Comparison of ENCODE assay signal across 17 cellular contexts in genomic region chr4:8281519-8282133, GRCh38. TPM values are rescaled to one million over a fixed set of nuclear protein-coding genes. Genes with fewer than 3 reads are reported as not detected.
A peak's percentile ranks its signal among the peaks of the same experiment; 100 is the strongest.
DNase-seq lines count a peak whose midpoint lies in the region; ATAC-seq, FAIRE-seq and TF ChIP-seq lines count a peak whose summit lies in the region.
"Had no signal": no experiment of that assay in that cellular context is flagged by ENCODE, and none has a peak within 500 bp of the region (broad histone marks: within the 10 kb centered on the region; RNA-seq: fewer than 3 reads in every experiment).

No MANE protein-coding gene starts in this region.

- H3K9ac ChIP-seq in kidney (ENCODE audit: low read length in 2 of 2), result no peak overlapping the region
- H3K9ac ChIP-seq: parathyroid adenoma had no signal

- no peak for ATAC-seq in HG03095 (IDR thresholded peaks at IDR 0.05; ENCODE audit: unreplicated experiment)
- ATAC-seq: T-helper 17 cell had no signal

- no peak overlapping the region for H3K27ac ChIP-seq in kidney (ENCODE audit: low read depth in 2 of 2, low read length in 2 of 2)
- peak overlapping the region in 1 of 4 donors; percentile 26 for H3K27ac ChIP-seq in tibial nerve
- H3K27ac ChIP-seq: parathyroid adenoma, PC-9 had no signal

- H3K9me3 ChIP-seq in kidney (ENCODE audit: control insufficient read depth in 1 of 2, low read length in 2 of 2), result no peaks in the 10 kb centered on the region
- no peaks in the 10 kb centered on the region for H3K9me3 ChIP-seq in tibial nerve
- H3K9me3 ChIP-seq: breast epithelium had no signal

- H3K36me3 ChIP-seq in kidney (ENCODE audit: control insufficient read depth in 1 of 2, insufficient read depth in 2 of 2, low read length in 2 of 2) (no peaks in the 10 kb centered on the region), tibial nerve (no peaks in the 10 kb centered on the region)
- H3K36me3 ChIP-seq: breast epithelium had no signal

- H3K4me3 ChIP-seq in choroid plexus epithelial cell (ENCODE audit: low read depth, low read length) (no peak overlapping the region), kidney (ENCODE audit: low read length in 2 of 2) (no peak overlapping the region), tibial nerve (no peak overlapping the region)
- H3K4me3 ChIP-seq: breast epithelium, PC-9 had no signal

- H3K4me1 ChIP-seq in kidney (ENCODE audit: control insufficient read depth in 1 of 2, insufficient read depth in 1 of 2, low read depth in 1 of 2, low read length in 2 of 2), result peaks cover 0 to 2% of the 10 kb centered on the region in 2 donors
- H3K4me1 ChIP-seq in tibial nerve, result peaks cover 0 to 34% (median 0%) of the 10 kb centered on the region in 4 donors
- H3K4me1 ChIP-seq: breast epithelium, parathyroid adenoma had no signal

- WGBS in tibial nerve, 2 donors, result 51 to 61% methylated on average over 14 to 18 of the region's 19 CpGs

- TF ChIP-seq EP300 in tibial nerve (IDR thresholded peaks at IDR 0.05), result peak in 1 of 2 donors; percentile 38

- FAIRE-seq in kidney (lab: Jason Lieb, UNC) (no peak), GM12891 (lab: Jason Lieb, UNC) (no peak)
- FAIRE-seq: G401.6 had no signal

- DNase-seq in EH (ENCODE audit: low read depth) (peak; percentile 78), choroid plexus epithelial cell (ENCODE audit: low read depth) (peak; percentile 77), kidney (peak; percentile 70), tibial nerve (ENCODE audit: low spot score in 2 of 2) (peak; percentile 37 to 43), GM12891 (ENCODE audit: insufficient read length, low spot score) (no peak), NOMO-1 treated with DMSO at 0.1 percent for 48 hours (lab: John Stamatoyannopoulos, UW; ENCODE audit: unreplicated experiment) (no peak)
- no peak for DNase-seq in activated naive CD4-positive, alpha-beta T cell treated with Interleukin-2 at 50 U/mL for 16 hours
- DNase-seq: activated CD4-positive, alpha-beta T cell treated with anti-CD3 and anti-CD28 coated beads, Interleukin-2, amount 10 ng/mL, durations not matched to agents 24 days and 14 days; CD4-positive, alpha-beta memory T cell; NCI-H226; PC-9; stimulated activated CD4-positive, alpha-beta T cell treated with anti-CD3 and anti-CD28 coated beads, Interleukin-1b, Interleukin-23, amount 100 ng/mL, for 48 hours; T-helper 17 cell had no signal

- intact Hi-C loops in kidney (cut with DNase I), result no loop called here

- no peak for TF ChIP-seq POLR2A in tibial nerve (IDR thresholded peaks at IDR 0.05)
- TF ChIP-seq POLR2A in GM12891 (IDR thresholded peaks at IDR 0.05; ENCODE audit: low read depth, low read length), result no peak

- no peaks in the 10 kb centered on the region for H3K27me3 ChIP-seq in tibial nerve
- H3K27me3 ChIP-seq: breast epithelium had no signal

- TF ChIP-seq CTCF in choroid plexus epithelial cell (conservative IDR thresholded peaks at IDR 0.05; ENCODE audit: low read depth, low read length) (no peak), kidney (IDR thresholded peaks at IDR 0.05; ENCODE audit: borderline replicate concordance, extremely low read depth, insufficient read depth) (no peak), tibial nerve (IDR thresholded peaks at IDR 0.05) (no peak)

TF ChIP-seq in GM12891, 5 proteins besides CTCF, POLR2A, EP300 and RAD21:
- TF ChIP-seq TAF1 (IDR thresholded peaks at IDR 0.05; ENCODE audit: low read depth, low read length), result no peak
- no peak for TF ChIP-seq PAX5 (IDR thresholded peaks at IDR 0.05; ENCODE audit: insufficient read depth, low read length, severe bottlenecking)
- no peak for TF ChIP-seq SPI1 (IDR thresholded peaks at IDR 0.05; ENCODE audit: low read depth, low read length)
- TF ChIP-seq POLR2AphosphoS5 (IDR thresholded peaks at IDR 0.05; ENCODE audit: low read depth, low read length), result no peak
- TF ChIP-seq POU2F2 (IDR thresholded peaks at IDR 0.05; ENCODE audit: low read depth, low read length), result no peak

RNA-seq across cellular contexts. Expression of gene HTRA3, which starts 12.1 kb away (rescaled TPM):
- total RNA-seq in kidney, result 1.7 TPM
- polyA plus RNA-seq in kidney (ENCODE audit: insufficient read depth, low read depth, low replicate concordance), result 6.5 TPM
- 10 to 100 TPM; 34.9 to 54.3 (median 43.5) TPM for total RNA-seq in tibial nerve
- 0.06 TPM for polyA plus RNA-seq in GM12891 (2012; ENCODE audit: low read depth, missing spikeins)
- total RNA-seq: activated CD4-positive, alpha-beta T cell treated with anti-CD3 and anti-CD28 coated beads, Interleukin-2, amount 10 ng/mL, durations not matched to agents 24 days and 14 days; CD4-positive, alpha-beta memory T cell; T-helper 17 cell had no signal
- polyA plus RNA-seq: CD4-positive, alpha-beta memory T cell had no signal

Comparison
In these comparisons a context has a peak if more than half of its experiments do, and no peak if none do; other contexts are left out.
1. DNase-seq: peak in EH (single experiment), choroid plexus epithelial cell (single experiment), kidney (single experiment) and tibial nerve (2 of 2); none in activated naive CD4-positive, alpha-beta T cell treated with Interleukin-2 at 50 U/mL for 16 hours (single experiment), GM12891 (single experiment) and NOMO-1 treated with DMSO at 0.1 percent for 48 hours (single experiment).
2. RNA of gene HTRA3, which starts 12.1 kb away (total RNA-seq): 34.9 to 54.3 TPM in tibial nerve; 1.7 TPM in kidney (single experiment); every median in the first group is over 10 times any median in the second.